ENCODE assay signal across 14 cellular contexts in genomic region chr11:112785104-112785503, GRCh38.
DNase-seq lines count a peak whose midpoint lies in the region; ATAC-seq and TF ChIP-seq lines count a peak whose summit lies in the region.
"Had no signal": no experiment of that assay in that cellular context is flagged by ENCODE, and none has a peak within 500 bp of the region (broad histone marks: within the 10 kb centered on the region; RNA-seq: fewer than 3 reads in every experiment).

No MANE protein-coding gene starts in this region.

- no peak overlapping the region for H3K27ac ChIP-seq in RWPE1
- H3K27ac ChIP-seq: epithelial cell of prostate had no signal

- CTCF ChIA-PET in RWPE1 (lab: Yijun Ruan, JAX) = no interaction called here

- H3K27me3 Mint-ChIP-seq in nephron progenitor cell (ENCODE audit: low read depth, poor library complexity) = no peaks in the 10 kb centered on the region

- TF ChIP-seq CTCF in AG10803 (conservative IDR thresholded peaks at IDR 0.05; ENCODE audit: low read length) (no peak), RWPE1 (conservative IDR thresholded peaks at IDR 0.05; ENCODE audit: low read depth) (no peak), fibroblast of mammary gland (conservative IDR thresholded peaks at IDR 0.05; ENCODE audit: control insufficient read depth, insufficient read depth, low read depth, low read length) (no peak), nephron progenitor cell (IDR thresholded peaks at IDR 0.05) (no peak)

- POLR2A ChIA-PET in RWPE1 (lab: Yijun Ruan, JAX; ENCODE audit: low non-redundant PET) = no interaction called here

- peak overlapping the region; percentile 42 for H3K27ac Mint-ChIP-seq in nephron progenitor cell
- H3K27ac Mint-ChIP-seq: activated naive CD8-positive, alpha-beta T cell treated with anti-CD3 and anti-CD28 coated beads, Interleukin-2, amount 10 ng/mL, durations not matched to agents 7 days and 5 days; B cell had no signal

- no peak overlapping the region for H3K4me3 Mint-ChIP-seq in nephron progenitor cell
- H3K4me3 Mint-ChIP-seq: activated naive CD8-positive, alpha-beta T cell treated with anti-CD3 and anti-CD28 coated beads, Interleukin-2, amount 10 ng/mL, durations not matched to agents 7 days and 5 days; B cell had no signal

- no peaks in the 10 kb centered on the region for H3K9me3 Mint-ChIP-seq in nephron progenitor cell
- H3K9me3 Mint-ChIP-seq: activated naive CD8-positive, alpha-beta T cell treated with anti-CD3 and anti-CD28 coated beads, Interleukin-2, amount 10 ng/mL, durations not matched to agents 7 days and 5 days had no signal

- DNase-seq in AG10803 (ENCODE audit: low read depth) (peak; percentile 77), RWPE1 (ENCODE audit: low spot score) (peak; percentile 19), fibroblast of mammary gland (ENCODE audit: low read depth) (peak; percentile 25), nephron progenitor cell (no peak), SIG-M5 (lab: John Stamatoyannopoulos, UW) (no peak)
- DNase-seq: activated naive CD8-positive, alpha-beta T cell treated with anti-CD3 and anti-CD28 coated beads, Interleukin-2, amount 10 ng/mL, durations not matched to agents 7 days and 5 days; NCI-H1436; stimulated activated CD4-positive, alpha-beta T cell treated with anti-CD3 and anti-CD28 coated beads, Interleukin-4, amount 100 ng/mL, for 1 hour; SW 1271 had no signal

- peak overlapping the region; percentile 54 for H3K4me3 ChIP-seq in AG10803 (ENCODE audit: low read length)
- H3K4me3 ChIP-seq in fibroblast of mammary gland (ENCODE audit: control insufficient read depth, low read depth, low read length) = no peak overlapping the region

- peaks cover 34% of the 10 kb centered on the region for H3K4me1 Mint-ChIP-seq in nephron progenitor cell
- H3K4me1 Mint-ChIP-seq: activated naive CD8-positive, alpha-beta T cell treated with anti-CD3 and anti-CD28 coated beads, Interleukin-2, amount 10 ng/mL, durations not matched to agents 7 days and 5 days; B cell had no signal

- ATAC-seq in HG03342 (IDR thresholded peaks at IDR 0.05; ENCODE audit: unreplicated experiment) (no peak), GM21447 (IDR thresholded peaks at IDR 0.05; ENCODE audit: unreplicated experiment) (no peak), HG02588 (IDR thresholded peaks at IDR 0.05; ENCODE audit: unreplicated experiment) (no peak)

- H3K36me3 Mint-ChIP-seq in nephron progenitor cell (ENCODE audit: low read depth) = no peaks in the 10 kb centered on the region
- H3K36me3 Mint-ChIP-seq: activated naive CD8-positive, alpha-beta T cell treated with anti-CD3 and anti-CD28 coated beads, Interleukin-2, amount 10 ng/mL, durations not matched to agents 7 days and 5 days had no signal

Comparison
In these comparisons a context has a peak if more than half of its experiments do, and no peak if none do; other contexts are left out.
1. DNase-seq: peak in AG10803 (single experiment), RWPE1 (single experiment) and fibroblast of mammary gland (single experiment); none in nephron progenitor cell (single experiment) and SIG-M5 (single experiment).